Comparison of ENCODE assay signal across 1 cellular context in genomic region chr16:88747588-88748301, GRCh38.
TF ChIP-seq lines count a peak whose summit lies in the region.

No MANE protein-coding gene starts in this region.

TF ChIP-seq in K562, 482 proteins besides CTCF, POLR2A, EP300 and RAD21 (continued from another document):
- TF ChIP-seq MLLT1 (IDR thresholded peaks at IDR 0.05) (peak in 1 of 2 experiments; percentile 42; a peak in 1 of 4 replicates), SMC3 (conservative IDR thresholded peaks at IDR 0.05; ENCODE audit: insufficient read depth, low read depth, low read length) (0 out of 2 replicates have a peak, but pooled peaks have one; percentile 35), VEZF1 (CRISPR knock-in tag; IDR thresholded peaks at IDR 0.05) (peak; percentile 31; the same call in 1 of the 2 replicates), ZNF239 (CRISPR knock-in tag; IDR thresholded peaks at IDR 0.05) (no peak), POLR3A (IDR thresholded peaks at IDR 0.05; ENCODE audit: borderline replicate concordance, extremely low read depth, insufficient read depth, insufficient read length) (no peak), CTBP1 (IDR thresholded peaks at IDR 0.05; ENCODE audit: borderline replicate concordance) (peak; percentile 60; the same call in 1 of the 2 replicates), SLC30A9 (CRISPR knock-in tag; IDR thresholded peaks at IDR 0.05) (no peak), PHF20 (IDR thresholded peaks at IDR 0.05; ENCODE audit: partially characterized antibody) (no peak), HDAC1 (IDR thresholded peaks at IDR 0.05) (peak in 1 of 2 experiments; percentile 33; a peak in 1 of 4 replicates), TFAP4 (CRISPR knock-in tag; IDR thresholded peaks at IDR 0.05; ENCODE audit: borderline replicate concordance) (0 out of 2 replicates have a peak, but pooled peaks have one; percentile 40), FOXP1 (CRISPR knock-in tag; IDR thresholded peaks at IDR 0.05) (peak; percentile 48; the same call in 1 of the 2 replicates), ZNF133 (CRISPR knock-in tag; IDR thresholded peaks at IDR 0.05) (no peak)
TF ChIP-seq in K562: peak in this region for 32.
